ENCODE assay signal across 1 cellular context in the genomic region with DNA sequence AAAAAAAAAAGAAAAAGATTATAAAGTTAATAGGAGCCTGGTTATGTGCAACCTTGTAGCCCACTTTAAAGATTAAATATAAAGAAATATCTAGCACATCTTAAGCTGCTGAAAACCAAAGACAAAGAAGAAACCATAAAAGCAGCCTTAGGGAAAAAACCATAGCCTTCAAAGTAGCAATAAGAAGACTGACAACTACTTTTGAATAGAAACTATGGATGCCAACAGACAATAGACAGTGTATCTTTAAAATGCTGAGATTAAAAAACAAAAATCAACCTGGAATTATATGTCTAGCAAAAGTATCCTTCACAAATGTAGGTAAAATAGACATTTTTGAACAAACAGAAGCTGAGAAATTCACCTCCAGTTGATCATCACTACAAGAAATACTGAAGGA.
TF ChIP-seq lines count a peak whose summit lies in the region.

No MANE protein-coding gene starts in this region.

TF ChIP-seq in WTC11, 78 proteins besides CTCF, POLR2A, EP300 and RAD21 (continued from another document):
- TF ChIP-seq, protein P1, sequence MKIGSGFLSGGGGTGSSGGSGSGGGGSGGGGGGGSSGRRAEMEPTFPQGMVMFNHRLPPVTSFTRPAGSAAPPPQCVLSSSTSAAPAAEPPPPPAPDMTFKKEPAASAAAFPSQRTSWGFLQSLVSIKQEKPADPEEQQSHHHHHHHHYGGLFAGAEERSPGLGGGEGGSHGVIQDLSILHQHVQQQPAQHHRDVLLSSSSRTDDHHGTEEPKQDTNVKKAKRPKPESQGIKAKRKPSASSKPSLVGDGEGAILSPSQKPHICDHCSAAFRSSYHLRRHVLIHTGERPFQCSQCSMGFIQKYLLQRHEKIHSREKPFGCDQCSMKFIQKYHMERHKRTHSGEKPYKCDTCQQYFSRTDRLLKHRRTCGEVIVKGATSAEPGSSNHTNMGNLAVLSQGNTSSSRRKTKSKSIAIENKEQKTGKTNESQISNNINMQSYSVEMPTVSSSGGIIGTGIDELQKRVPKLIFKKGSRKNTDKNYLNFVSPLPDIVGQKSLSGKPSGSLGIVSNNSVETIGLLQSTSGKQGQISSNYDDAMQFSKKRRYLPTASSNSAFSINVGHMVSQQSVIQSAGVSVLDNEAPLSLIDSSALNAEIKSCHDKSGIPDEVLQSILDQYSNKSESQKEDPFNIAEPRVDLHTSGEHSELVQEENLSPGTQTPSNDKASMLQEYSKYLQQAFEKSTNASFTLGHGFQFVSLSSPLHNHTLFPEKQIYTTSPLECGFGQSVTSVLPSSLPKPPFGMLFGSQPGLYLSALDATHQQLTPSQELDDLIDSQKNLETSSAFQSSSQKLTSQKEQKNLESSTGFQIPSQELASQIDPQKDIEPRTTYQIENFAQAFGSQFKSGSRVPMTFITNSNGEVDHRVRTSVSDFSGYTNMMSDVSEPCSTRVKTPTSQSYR (CRISPR knock-in tag; IDR thresholded peaks at IDR 0.05): no peak
TF ChIP-seq in WTC11: peak in this region for 1.
